In the genomic region with DNA sequence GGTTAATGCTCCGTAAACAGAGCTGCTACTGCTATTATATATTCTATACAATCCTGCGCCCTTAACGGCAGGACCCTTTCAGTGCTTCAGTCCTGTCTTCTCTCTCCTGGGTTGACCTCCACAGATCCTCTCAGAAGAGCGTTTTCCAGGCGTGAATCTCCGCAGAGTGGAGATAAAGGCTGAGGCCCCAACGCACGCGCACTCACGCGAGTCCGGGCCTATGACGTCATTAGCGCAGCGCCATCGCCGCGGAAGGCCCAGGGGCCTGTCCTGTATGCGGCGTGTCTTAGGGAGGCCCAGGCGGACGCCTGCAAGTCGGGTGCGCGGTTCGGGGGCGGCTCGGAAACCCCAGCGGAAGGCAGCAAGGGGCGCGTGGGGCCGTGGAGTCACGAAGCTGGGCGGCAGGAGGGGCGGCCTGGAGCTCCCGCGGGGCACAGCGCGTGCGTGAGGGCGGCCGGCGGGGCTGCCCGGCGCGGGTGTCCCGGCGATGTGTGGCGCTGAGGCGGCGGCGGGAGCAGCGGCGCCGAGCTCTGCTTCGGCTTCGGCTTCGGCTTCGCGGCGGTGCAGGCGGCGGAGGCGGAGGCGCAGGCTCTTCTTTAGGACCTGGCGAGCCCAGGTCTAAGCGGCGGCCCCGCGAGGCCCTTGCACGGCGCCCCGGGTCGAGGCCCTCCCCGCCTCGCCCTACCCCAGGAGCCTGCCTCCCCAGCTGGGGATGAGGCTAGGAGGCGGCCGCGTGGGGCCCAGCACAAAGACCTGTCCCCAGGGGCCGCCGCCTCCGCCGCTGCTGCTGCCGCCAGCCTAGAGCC, we compare ENCODE assay signal across 8 cellular contexts. TPM values are rescaled to one million over a fixed set of nuclear protein-coding genes. Genes with fewer than 3 reads are reported as not detected.
DNase-seq lines count a peak whose midpoint lies in the region; ATAC-seq and TF ChIP-seq lines count a peak whose summit lies in the region.

A gene with protein sequence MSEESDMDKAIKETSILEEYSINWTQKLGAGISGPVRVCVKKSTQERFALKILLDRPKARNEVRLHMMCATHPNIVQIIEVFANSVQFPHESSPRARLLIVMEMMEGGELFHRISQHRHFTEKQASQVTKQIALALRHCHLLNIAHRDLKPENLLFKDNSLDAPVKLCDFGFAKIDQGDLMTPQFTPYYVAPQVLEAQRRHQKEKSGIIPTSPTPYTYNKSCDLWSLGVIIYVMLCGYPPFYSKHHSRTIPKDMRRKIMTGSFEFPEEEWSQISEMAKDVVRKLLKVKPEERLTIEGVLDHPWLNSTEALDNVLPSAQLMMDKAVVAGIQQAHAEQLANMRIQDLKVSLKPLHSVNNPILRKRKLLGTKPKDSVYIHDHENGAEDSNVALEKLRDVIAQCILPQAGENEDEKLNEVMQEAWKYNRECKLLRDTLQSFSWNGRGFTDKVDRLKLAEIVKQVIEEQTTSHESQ (plus strand): TSS at position 479 of the 806 bp plus-strand sequence. CDS start 506 bp downstream, outside the sequence.

- peaks cover 5% of the 10 kb centered on the region; the same call in 1 of the 2 replicates for H4K20me1 ChIP-seq in PC-9 (ENCODE audit: insufficient read depth)

- peak; percentile 75 for ATAC-seq in GM21717 (IDR thresholded peaks at IDR 0.05; ENCODE audit: unreplicated experiment)

- POLR2A ChIA-PET in PC-9 (lab: Charles Lee; ENCODE audit: unreplicated experiment), result interaction anchor here (0.6 kb wide), 2 partner anchors 22 to 409 kb away, joined by 4 to 10 read pairs; no protein-coding TSS in a partner anchor

- DNase-seq in DMS53 (lab: John Stamatoyannopoulos, UW) (peak; percentile 98), KBM-7 (peak; percentile 97), PC-9 (peak; percentile 82 to 93), erythroblast (lab: John Stamatoyannopoulos, UW) (peak; percentile 98 to 99)
- DNase-seq in activated T-cell treated with anti-CD3 and anti-CD28 coated beads, Interleukin-2, amount 50 U/mL, for 1 hour, result peak; percentile 99
- DNase-seq in stimulated activated CD8-positive, alpha-beta memory T cell treated with anti-CD3 and anti-CD28 coated beads, Interleukin-4, amount 100 ng/mL, for 4 hours (ENCODE audit: low read depth in 2 of 2, low spot score in 1 of 2), result peak; percentile 97 to 98

- peak within 1 kb of the TSS; percentile 81 to 99 for H3K9ac ChIP-seq in mucosa of rectum (ENCODE audit: low read depth in 1 of 2, low read length in 2 of 2)

- peaks cover 23% of the 10 kb centered on the region for H3F3A ChIP-seq in PC-9 (ENCODE audit: insufficient read depth, low read depth)

- H3K4me1 ChIP-seq in PC-9 (replicated peaks; ENCODE audit: insufficient read depth), result peaks cover 34% of the 10 kb centered on the region
- peaks cover 31 to 36% of the 10 kb centered on the region in 2 donors for H3K4me1 ChIP-seq in mucosa of rectum (ENCODE audit: control insufficient read depth in 2 of 2, insufficient read depth in 2 of 2, low read length in 2 of 2)

- peak within 1 kb of the TSS; percentile 90 for H3K4me2 ChIP-seq in PC-9

- H2AFZ ChIP-seq in PC-9, result peak within 1 kb of the TSS; percentile 97

- H3K79me2 ChIP-seq in PC-9 (ENCODE audit: low read depth), result peaks cover 67% of the 10 kb centered on the region

- peak within 1 kb of the TSS; percentile 64 for H3K27ac ChIP-seq in PC-9
- peak within 1 kb of the TSS; percentile 96 to 97 for H3K27ac ChIP-seq in mucosa of rectum (ENCODE audit: low read depth in 2 of 2, low read length in 2 of 2)

- in situ Hi-C loops in KBM-7 (cut with MboI; ENCODE audit: low pct_unique_long_range_greater_than_20kb, low sequenced_read_pairs), result loop anchor here (25.0 kb wide), 1 partner anchor 105 kb away; no protein-coding TSS in a partner anchor

- H3K9me2 ChIP-seq in PC-9 (ENCODE audit: insufficient read depth), result no peaks in the 10 kb centered on the region

- no peaks in the 10 kb centered on the region for H3K27me3 ChIP-seq in PC-9 (ENCODE audit: insufficient read depth, low read depth)
- no peaks in the 10 kb centered on the region for H3K27me3 ChIP-seq in mucosa of rectum (ENCODE audit: control insufficient read depth in 2 of 2, insufficient read depth in 2 of 2, low read length in 2 of 2)

- no peak for TF ChIP-seq CTCF in PC-9 (conservative IDR thresholded peaks at IDR 0.05)

- TF ChIP-seq POLR2A in erythroblast (IDR thresholded peaks at IDR 0.05; ENCODE audit: low read length), result peak; percentile 81

- no TSS peak for BruUV-seq in PC-9 (replicated peaks; lab: Mats Ljungman, UMichigan)

- intact Hi-C loops in PC-9 (cut with micrococcal nuclease; ENCODE audit: unreplicated experiment), result loop anchor here (5.0 kb wide), 1 partner anchor 170 kb away; the partner anchor contains the start of genes ERP29 and TMEM116

- H3K36me3 ChIP-seq in PC-9 (ENCODE audit: low read depth), result peaks cover 18% of the 10 kb centered on the region
- peaks cover 8 to 10% of the 10 kb centered on the region in 2 donors for H3K36me3 ChIP-seq in mucosa of rectum (ENCODE audit: control insufficient read depth in 2 of 2, insufficient read depth in 2 of 2, low read length in 2 of 2)

- peak within 1 kb of the TSS; percentile 84 for H3K4me3 ChIP-seq in PC-9
- peak within 1 kb of the TSS; percentile 90 to 97 for H3K4me3 ChIP-seq in mucosa of rectum (ENCODE audit: low read length in 2 of 2)

- CTCF ChIA-PET in PC-9 (lab: Charles Lee), result interaction anchor here (0.9 to 1.5 kb wide), 2 partner anchors 17 to 29 kb away, joined by 3 to 4 read pairs; no protein-coding TSS in a partner anchor

- H3K9me3 ChIP-seq in PC-9 (ENCODE audit: insufficient read depth, low read depth) (no peaks in the 10 kb centered on the region), mucosa of rectum (ENCODE audit: control insufficient read depth in 2 of 2, low read length in 2 of 2) (no peaks in the 10 kb centered on the region)

RNA-seq across cellular contexts. Expression of the gene that starts here (rescaled TPM):
- total RNA-seq in PC-9 (2021), result 45.0 and 64.7 TPM in 2 replicates

Comparison
In these comparisons a context has a peak if more than half of its experiments do, and no peak if none do; other contexts are left out.
1. Peak in every context shown above with its lines: DNase-seq, ATAC-seq, H3K4me3 ChIP-seq and H3K27ac ChIP-seq.